Comparison of ENCODE assay signal across 9 cellular contexts in the genomic region with DNA sequence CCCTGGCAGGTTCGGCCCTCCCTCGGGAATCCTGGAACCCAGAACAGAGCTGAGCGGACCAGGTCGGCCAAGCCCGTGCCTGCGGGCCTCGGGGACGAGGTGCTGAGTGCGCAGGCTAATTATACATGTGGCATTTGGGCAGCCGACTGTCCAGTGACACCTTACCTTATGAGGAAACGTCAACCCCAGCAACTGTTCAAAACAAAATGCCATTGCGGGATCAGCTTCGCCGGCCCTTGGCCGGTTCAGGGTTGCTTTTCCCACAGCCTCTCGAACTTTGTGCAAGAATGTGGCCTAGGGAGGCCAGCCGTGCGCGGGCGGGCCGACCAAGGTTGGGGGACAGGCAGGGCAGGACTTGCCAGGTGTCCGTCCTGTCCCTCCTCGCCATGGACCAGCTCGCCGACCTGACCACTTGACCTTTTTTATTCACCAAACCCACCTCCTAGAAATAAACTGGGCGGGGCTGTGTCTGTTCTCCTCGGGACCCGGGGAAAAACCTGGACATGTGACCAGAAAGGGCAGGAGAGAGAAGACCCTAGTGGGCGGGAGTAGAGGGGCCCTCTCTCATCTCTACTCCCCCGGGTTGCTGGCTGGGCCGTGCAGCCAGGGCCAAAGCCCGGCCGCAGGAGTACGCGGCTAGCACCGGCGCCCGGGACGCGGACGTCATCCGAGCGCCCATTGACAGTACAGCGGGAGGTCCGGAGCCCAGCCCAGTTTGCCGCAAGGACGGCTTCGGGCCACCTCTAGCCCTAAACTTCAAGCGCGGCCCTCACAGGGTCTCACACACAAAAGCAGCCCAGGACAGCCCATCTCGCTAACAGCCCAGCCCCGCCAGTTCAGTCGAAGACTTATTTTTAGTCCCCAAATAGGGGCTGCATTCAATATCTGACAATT.
A peak's percentile ranks its signal among the peaks of the same experiment; 100 is the strongest.
DNase-seq lines count a peak whose midpoint lies in the region; FAIRE-seq and TF ChIP-seq lines count a peak whose summit lies in the region.
"Had no signal": no experiment of that assay in that cellular context is flagged by ENCODE, and none has a peak within 500 bp of the region (broad histone marks: within the 10 kb centered on the region; RNA-seq: fewer than 3 reads in every experiment).

No MANE protein-coding gene starts in this region.

- H3K4me3 ChIP-seq in left ventricle myocardium inferior = peak overlapping the region; percentile 83
- H3K4me3 ChIP-seq in prostate gland = peak overlapping the region; percentile 44 to 48

- intact Hi-C loops in left ventricle myocardium inferior (cut with micrococcal nuclease) = loop anchor here (10.0 kb wide), 1 partner anchor 949 kb away; no protein-coding TSS in a partner anchor
- intact Hi-C loops in prostate gland (cut with DNase I) = no loop called here

- peaks cover 58% of the 10 kb centered on the region for H3K27me3 Mint-ChIP-seq in activated naive CD8-positive, alpha-beta T cell treated with anti-CD3 and anti-CD28 coated beads for 36 hours

- H3K27ac ChIP-seq in left ventricle myocardium inferior (replicated peaks) (peak overlapping the region; percentile 97), prostate gland (peak overlapping the region; percentile 39 to 66)

- no peak overlapping the region for H3K27ac Mint-ChIP-seq in activated naive CD8-positive, alpha-beta T cell treated with anti-CD3 and anti-CD28 coated beads for 36 hours

- WGBS in prostate gland = 35% methylated on average over 53 of the region's 53 CpGs

- H3K4me1 ChIP-seq in left ventricle myocardium inferior (peaks cover 81% of the 10 kb centered on the region), prostate gland (replicated peaks) (no peaks in the 10 kb centered on the region)

- no peaks in the 10 kb centered on the region for H3K9me3 Mint-ChIP-seq in activated naive CD8-positive, alpha-beta T cell treated with anti-CD3 and anti-CD28 coated beads for 36 hours

- TF ChIP-seq CTCF in left ventricle myocardium inferior (IDR thresholded peaks at IDR 0.05; ENCODE audit: borderline replicate concordance) (no peak), prostate gland (IDR thresholded peaks at IDR 0.05) (no peak)

- TF ChIP-seq POLR2A in prostate gland (IDR thresholded peaks at IDR 0.05) = no peak

- FAIRE-seq in RCC 7860 (lab: Jason Lieb, UNC) = no peak
- FAIRE-seq: A204.1 had no signal

- peak; percentile 44 for DNase-seq in DMS79 treated with DMSO at 0.1 percent for 48 hours (lab: John Stamatoyannopoulos, UW)
- no peak for DNase-seq in DMS79 (lab: John Stamatoyannopoulos, UW)
- no peak for DNase-seq in activated naive CD8-positive, alpha-beta T cell treated with anti-CD3 and anti-CD28 coated beads for 36 hours
- peak; percentile 71 for DNase-seq in left ventricle myocardium inferior
- peak; percentile 29 for DNase-seq in prostate gland (ENCODE audit: low spot score)
- no peak for DNase-seq in RCC 7860 (ENCODE audit: low spot score)
- no peak for DNase-seq in activated CD4-positive, CD25-positive, alpha-beta regulatory T cell treated with anti-CD3 and anti-CD28 coated beads, Interleukin-2, amount 50 U/mL, for 72 hours
- no peak for DNase-seq in NCI-H2171 (lab: John Stamatoyannopoulos, UW)

- peaks cover 2% of the 10 kb centered on the region for H3K36me3 Mint-ChIP-seq in activated naive CD8-positive, alpha-beta T cell treated with anti-CD3 and anti-CD28 coated beads for 36 hours

- H3K4me1 Mint-ChIP-seq in activated naive CD8-positive, alpha-beta T cell treated with anti-CD3 and anti-CD28 coated beads for 36 hours = peaks cover 14% of the 10 kb centered on the region

- peak overlapping the region; percentile 65 for H3K4me3 Mint-ChIP-seq in activated naive CD8-positive, alpha-beta T cell treated with anti-CD3 and anti-CD28 coated beads for 36 hours

- peaks cover 38% of the 10 kb centered on the region for H3K27me3 ChIP-seq in left ventricle myocardium inferior (ENCODE audit: low read depth)
- H3K27me3 ChIP-seq in prostate gland (replicated peaks; ENCODE audit: insufficient read depth) = no peaks in the 10 kb centered on the region

- H3K36me3 ChIP-seq in left ventricle myocardium inferior = no peaks in the 10 kb centered on the region
- no peaks in the 10 kb centered on the region for H3K36me3 ChIP-seq in prostate gland

- H3K9me3 ChIP-seq in left ventricle myocardium inferior (replicated peaks) (no peaks in the 10 kb centered on the region), prostate gland (no peaks in the 10 kb centered on the region)

Comparison
In these comparisons a context has a peak if more than half of its experiments do, and no peak if none do; other contexts are left out.
1. DNase-seq: peak in DMS79 treated with DMSO at 0.1 percent for 48 hours (single experiment), left ventricle myocardium inferior (single experiment) and prostate gland (single experiment); none in DMS79 (single experiment), activated naive CD8-positive, alpha-beta T cell treated with anti-CD3 and anti-CD28 coated beads for 36 hours (single experiment), RCC 7860 (single experiment), activated CD4-positive, CD25-positive, alpha-beta regulatory T cell treated with anti-CD3 and anti-CD28 coated beads, Interleukin-2, amount 50 U/mL, for 72 hours (single experiment) and NCI-H2171 (single experiment).